ENCODE assay signal across 9 cellular contexts in the genomic region with DNA sequence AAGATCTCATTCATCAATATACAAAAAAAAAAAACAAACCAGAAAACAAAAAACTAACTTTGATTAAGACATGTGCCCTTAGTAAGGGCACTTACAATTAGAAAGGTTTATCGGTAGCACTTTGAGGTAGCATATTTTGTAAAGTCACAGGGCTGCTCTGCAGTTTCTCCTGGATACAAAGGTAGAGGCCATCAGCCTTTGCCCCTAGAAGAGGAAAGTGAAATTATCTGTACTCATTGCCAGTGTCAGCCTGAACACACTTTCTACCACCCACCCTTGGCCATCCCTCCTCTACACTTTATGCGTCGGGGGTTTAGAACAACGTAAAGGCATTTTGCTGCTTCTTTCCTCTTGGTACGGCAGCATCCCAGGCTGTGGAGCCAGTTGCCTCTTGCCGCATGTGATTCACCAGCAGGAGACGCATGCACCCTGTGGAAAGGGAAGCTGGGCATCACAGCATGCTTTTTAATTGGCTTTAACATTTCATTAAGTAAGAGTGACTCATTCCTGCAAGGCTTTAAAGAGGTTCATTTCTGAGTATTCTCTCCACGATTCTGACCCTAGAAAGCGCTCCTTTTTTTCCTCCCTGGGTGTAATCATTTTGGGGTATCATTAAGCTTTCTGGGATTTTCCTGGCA.
DNase-seq lines count a peak whose midpoint lies in the region; ATAC-seq and TF ChIP-seq lines count a peak whose summit lies in the region.
"Had no signal": no experiment of that assay in that cellular context is flagged by ENCODE, and none has a peak within 500 bp of the region (broad histone marks: within the 10 kb centered on the region; RNA-seq: fewer than 3 reads in every experiment).

No MANE protein-coding gene starts in this region.

- H3K4me1 ChIP-seq in CD4-positive, CD25-positive, alpha-beta regulatory T cell (ENCODE audit: control insufficient read depth, insufficient read depth, low read length, poor library complexity, severe bottlenecking) = peaks cover 36% of the 10 kb centered on the region
- no peaks in the 10 kb centered on the region for H3K4me1 ChIP-seq in OCI-LY7 (ENCODE audit: insufficient read depth, low read length, poor library complexity, severe bottlenecking)

- H3K4me1 Mint-ChIP-seq in CD4-positive, CD25-positive, alpha-beta regulatory T cell = peaks cover 34 to 58% (median 43%) of the 10 kb centered on the region in 4 donors
- peaks cover 25% of the 10 kb centered on the region for H3K4me1 Mint-ChIP-seq in endothelial cell (ENCODE audit: unreplicated experiment)

- peaks cover 20% of the 10 kb centered on the region for H3K36me3 ChIP-seq in CD4-positive, CD25-positive, alpha-beta regulatory T cell (ENCODE audit: control insufficient read depth, insufficient read depth, low read length)
- H3K36me3 ChIP-seq in OCI-LY7 (ENCODE audit: insufficient read depth, low read length) = no peaks in the 10 kb centered on the region

- intact Hi-C loops in OCI-LY7 (cut with micrococcal nuclease; ENCODE audit: unreplicated experiment) = loop anchor here (5.0 kb wide), 1 partner anchor 84 kb away; a partner anchor contains a TSS

- peak; percentile 58 for TF ChIP-seq CTCF in choroid plexus epithelial cell (conservative IDR thresholded peaks at IDR 0.05; ENCODE audit: low read depth, low read length)
- no peak for TF ChIP-seq CTCF in endothelial cell (IDR thresholded peaks at IDR 0.05; ENCODE audit: unreplicated experiment)
- TF ChIP-seq CTCF in OCI-LY7 (conservative IDR thresholded peaks at IDR 0.05; ENCODE audit: low read length) = no peak

- H3K27ac Mint-ChIP-seq in CD4-positive, CD25-positive, alpha-beta regulatory T cell = peak overlapping the region; percentile 11 to 47 (median 28)
- no peak overlapping the region for H3K27ac Mint-ChIP-seq in endothelial cell (ENCODE audit: unreplicated experiment)

- H2AFZ ChIP-seq in OCI-LY7 (ENCODE audit: low read length) = no peak overlapping the region

- no peaks in the 10 kb centered on the region for H3K79me2 ChIP-seq in OCI-LY7 (ENCODE audit: insufficient read depth, low read depth, low read length)

- no peaks in the 10 kb centered on the region for H3K27me3 ChIP-seq in CD4-positive, CD25-positive, alpha-beta regulatory T cell (ENCODE audit: control insufficient read depth, insufficient read depth, low read length)

- BruUV-seq in OCI-LY7 (replicated peaks; lab: Mats Ljungman, UMichigan) = no TSS peak

- CTCF ChIA-PET in OCI-LY7 (lab: Charles Lee; ENCODE audit: unreplicated experiment) = no interaction called here

- H3K4me3 ChIP-seq in CD4-positive, CD25-positive, alpha-beta regulatory T cell (ENCODE audit: low read depth, low read length) = no peak overlapping the region
- H3K4me3 ChIP-seq in choroid plexus epithelial cell (ENCODE audit: low read depth, low read length) (no peak overlapping the region), OCI-LY7 (ENCODE audit: low read depth, low read length, poor library complexity, severe bottlenecking) (no peak overlapping the region)

- H4K20me1 ChIP-seq in OCI-LY7 (ENCODE audit: insufficient read depth, low read length) = no peaks in the 10 kb centered on the region

- DNase-seq in CD4-positive, CD25-positive, alpha-beta regulatory T cell = no peak
- DNase-seq in NCI-H1694 (lab: John Stamatoyannopoulos, UW) (peak; percentile 37), choroid plexus epithelial cell (ENCODE audit: low read depth) (peak; percentile 69), myocyte (ENCODE audit: low read depth) (peak; percentile 48), endothelial cell (ENCODE audit: low spot score) (no peak), OCI-LY7 (ENCODE audit: low spot score) (no peak), middle frontal gyrus (ENCODE audit: extremely low spot score, low spot score) (no peak)

- H3K9me3 Mint-ChIP-seq in CD4-positive, CD25-positive, alpha-beta regulatory T cell = no peaks in the 10 kb centered on the region
- no peaks in the 10 kb centered on the region for H3K9me3 Mint-ChIP-seq in endothelial cell (ENCODE audit: unreplicated experiment)
- H3K9me3 Mint-ChIP-seq: neural crest cell had no signal

- no peaks in the 10 kb centered on the region for H3K27me3 Mint-ChIP-seq in CD4-positive, CD25-positive, alpha-beta regulatory T cell
- no peaks in the 10 kb centered on the region for H3K27me3 Mint-ChIP-seq in endothelial cell (ENCODE audit: unreplicated experiment)

- peaks cover 49% of the 10 kb centered on the region for H3K36me3 Mint-ChIP-seq in CD4-positive, CD25-positive, alpha-beta regulatory T cell
- H3K36me3 Mint-ChIP-seq in endothelial cell (ENCODE audit: low read depth, unreplicated experiment) = peaks cover 7% of the 10 kb centered on the region

- peak overlapping the region; percentile 9 to 50 (median 30) for H3K4me3 Mint-ChIP-seq in CD4-positive, CD25-positive, alpha-beta regulatory T cell
- no peak overlapping the region for H3K4me3 Mint-ChIP-seq in endothelial cell (ENCODE audit: unreplicated experiment)
- H3K4me3 Mint-ChIP-seq: neural crest cell had no signal

- no peak for ATAC-seq in CD4-positive, CD25-positive, alpha-beta regulatory T cell (ENCODE audit: low read depth in 2 of 2)
- no peak for ATAC-seq in HG03378 (IDR thresholded peaks at IDR 0.05; ENCODE audit: unreplicated experiment)

- no peaks in the 10 kb centered on the region for H3K9me3 ChIP-seq in CD4-positive, CD25-positive, alpha-beta regulatory T cell (ENCODE audit: control insufficient read depth in 2 of 2, low read length in 2 of 2)
- H3K9me3 ChIP-seq in OCI-LY7 (ENCODE audit: low read length) = no peaks in the 10 kb centered on the region

- no peaks in the 10 kb centered on the region for H3K9me2 ChIP-seq in OCI-LY7 (ENCODE audit: insufficient read depth, low read length)

- no peak overlapping the region for H3K4me2 ChIP-seq in OCI-LY7 (ENCODE audit: low read length)

- H3K27ac ChIP-seq in CD4-positive, CD25-positive, alpha-beta regulatory T cell (ENCODE audit: insufficient read depth, low read length, poor library complexity, severe bottlenecking) = no peak overlapping the region
- H3K27ac ChIP-seq in OCI-LY7 (ENCODE audit: low read depth, low read length, poor library complexity, severe bottlenecking) = no peak overlapping the region

- POLR2A ChIA-PET in OCI-LY7 (lab: Charles Lee) = interaction anchor here (0.6 to 1.5 kb wide), 4 partner anchors 8 to 1045 kb away, joined by 4 read pairs; no protein-coding TSS in a partner anchor

Comparison
In these comparisons a context has a peak if more than half of its experiments do, and no peak if none do; other contexts are left out.
1. DNase-seq: peak in NCI-H1694 (single experiment), choroid plexus epithelial cell (single experiment) and myocyte (single experiment); none in CD4-positive, CD25-positive, alpha-beta regulatory T cell (0 of 3), endothelial cell (single experiment), OCI-LY7 (single experiment) and middle frontal gyrus (single experiment).